ENCODE assay signal across 8 cellular contexts in the genomic region with DNA sequence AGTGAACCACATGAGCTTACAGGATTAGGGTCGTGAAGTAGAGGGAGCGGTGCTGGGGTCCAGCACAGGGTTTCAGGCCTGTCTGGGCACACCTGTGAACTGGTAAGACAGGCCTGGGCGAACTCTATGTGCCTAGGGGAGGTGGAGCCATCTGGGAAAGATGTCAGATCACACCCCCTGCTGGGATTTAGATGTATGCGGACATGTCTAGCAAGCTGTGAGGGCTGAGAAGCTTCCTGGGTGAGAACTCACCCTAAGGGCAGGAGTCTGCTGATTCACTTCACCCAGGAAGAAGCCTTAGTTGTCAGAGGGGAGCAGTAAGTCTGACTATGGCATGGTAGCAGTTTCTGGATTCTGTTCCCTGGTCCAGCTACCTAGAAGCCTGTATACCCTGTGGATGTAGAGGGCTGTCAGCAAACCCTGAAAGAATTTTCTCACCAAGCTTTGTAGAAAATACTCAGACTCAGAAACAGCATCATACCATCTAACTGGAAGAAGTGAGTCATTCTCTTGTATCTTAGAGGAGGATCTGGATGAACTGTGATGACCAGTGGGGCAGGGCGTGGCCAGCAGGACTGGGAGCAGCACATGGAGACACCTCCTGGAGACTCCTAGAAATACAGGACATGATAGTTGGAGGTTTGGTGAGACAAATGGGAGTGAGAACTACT. TPM values are rescaled to one million over a fixed set of nuclear protein-coding genes. Genes with fewer than 3 reads are reported as not detected.
DNase-seq lines count a peak whose midpoint lies in the region; ATAC-seq and TF ChIP-seq lines count a peak whose summit lies in the region.

No MANE protein-coding gene starts in this region.

- H3K4me3 Mint-ChIP-seq in natural killer cell treated with Interleukin-12 subunit alpha and Interleukin-12 subunit beta and Interleukin-15 and Interleukin-18, amount 100 ng/mL, for 72 hours: no peak overlapping the region
- no peak overlapping the region for H3K4me3 Mint-ChIP-seq in natural killer cell

- H3K9me3 Mint-ChIP-seq in natural killer cell treated with Interleukin-12 subunit alpha and Interleukin-12 subunit beta and Interleukin-15 and Interleukin-18, amount 100 ng/mL, for 72 hours: no peaks in the 10 kb centered on the region
- H3K9me3 Mint-ChIP-seq in natural killer cell: no peaks in the 10 kb centered on the region

- peaks cover 6 to 9% of the 10 kb centered on the region in 2 donors for H3K27me3 Mint-ChIP-seq in natural killer cell treated with Interleukin-12 subunit alpha and Interleukin-12 subunit beta and Interleukin-15 and Interleukin-18, amount 100 ng/mL, for 72 hours
- no peaks in the 10 kb centered on the region for H3K27me3 Mint-ChIP-seq in natural killer cell (ENCODE audit: low read depth in 2 of 2)

- no peaks in the 10 kb centered on the region for H3K36me3 Mint-ChIP-seq in natural killer cell treated with Interleukin-12 subunit alpha and Interleukin-12 subunit beta and Interleukin-15 and Interleukin-18, amount 100 ng/mL, for 72 hours
- H3K36me3 Mint-ChIP-seq in natural killer cell: no peaks in the 10 kb centered on the region

- DNase-seq in natural killer cell treated with Interleukin-12 subunit alpha and Interleukin-12 subunit beta and Interleukin-15 and Interleukin-18, amount 100 ng/mL, for 72 hours (ENCODE audit: low spot score): no peak
- DNase-seq in natural killer cell: no peak
- peak; percentile 11 for DNase-seq in NCI-H2081 treated with DMSO at 0.1 percent for 48 hours (lab: John Stamatoyannopoulos, UW)
- DNase-seq in Right ventricle myocardium superior: peak; percentile 70
- DNase-seq in sciatic nerve (ENCODE audit: low spot score): no peak

- peak overlapping the region; percentile 18; the same call in 1 of the 2 replicates for H3K4me3 ChIP-seq in WI38 (ENCODE audit: low read depth, low read length)

- intact Hi-C loops in natural killer cell (cut with micrococcal nuclease) (loop anchor here (10.0 kb wide), 1 partner anchor 829 kb away; no protein-coding TSS in a partner anchor), Right ventricle myocardium superior (cut with DNase I) (loop anchor here (10.0 kb wide), 1 partner anchor 269 kb away; no protein-coding TSS in a partner anchor), sciatic nerve (cut with DNase I) (loop anchor here (10.0 kb wide), 1 partner anchor 259 kb away; no protein-coding TSS in a partner anchor)

- peak; percentile 43 to 62 for ATAC-seq in natural killer cell treated with Interleukin-12 subunit alpha and Interleukin-12 subunit beta and Interleukin-15 and Interleukin-18, amount 100 ng/mL, for 72 hours
- ATAC-seq in natural killer cell (no peak), Right ventricle myocardium superior (ENCODE audit: poor library complexity) (peak; percentile 74), sciatic nerve (peak; percentile 84), HG02885 (IDR thresholded peaks at IDR 0.05; ENCODE audit: poor library complexity, unreplicated experiment) (no peak), GM19351 (IDR thresholded peaks at IDR 0.05; ENCODE audit: unreplicated experiment) (no peak)

- H3K4me1 Mint-ChIP-seq in natural killer cell treated with Interleukin-12 subunit alpha and Interleukin-12 subunit beta and Interleukin-15 and Interleukin-18, amount 100 ng/mL, for 72 hours (ENCODE audit: low read depth in 2 of 2): no peaks in the 10 kb centered on the region
- no peaks in the 10 kb centered on the region for H3K4me1 Mint-ChIP-seq in natural killer cell

- TF ChIP-seq CTCF in natural killer cell (IDR thresholded peaks at IDR 0.05) (no peak), WI38 (IDR thresholded peaks at IDR 0.05; ENCODE audit: low read depth, low read length) (peak; percentile 52)

- H3K27ac Mint-ChIP-seq in natural killer cell treated with Interleukin-12 subunit alpha and Interleukin-12 subunit beta and Interleukin-15 and Interleukin-18, amount 100 ng/mL, for 72 hours: no peak overlapping the region
- H3K27ac Mint-ChIP-seq in natural killer cell: no peak overlapping the region

RNA-seq across cellular contexts. Expression of gene PYGL, which starts 11.2 kb away (rescaled TPM):
- 1 to 10 TPM in 1 of 2 donors, under 1 TPM in 1; 0.62 to 2.3 TPM for total RNA-seq in natural killer cell treated with Interleukin-12 subunit alpha and Interleukin-12 subunit beta and Interleukin-15 and Interleukin-18, amount 100 ng/mL, for 72 hours
- total RNA-seq in natural killer cell (10 to 100 TPM in 1 of 3 donors, 1 to 10 TPM in 2; 2.0 to 22.3 (median 3.2) TPM), Right ventricle myocardium superior (8.3 TPM), sciatic nerve (72.1 TPM)

Comparison
In these comparisons a context has a peak if more than half of its experiments do, and no peak if none do; other contexts are left out.
1. ATAC-seq: peak in natural killer cell treated with Interleukin-12 subunit alpha and Interleukin-12 subunit beta and Interleukin-15 and Interleukin-18, amount 100 ng/mL, for 72 hours (2 of 2), Right ventricle myocardium superior (single experiment) and sciatic nerve (single experiment); none in natural killer cell (0 of 3), HG02885 (single experiment) and GM19351 (single experiment).
2. DNase-seq: peak in NCI-H2081 treated with DMSO at 0.1 percent for 48 hours (single experiment) and Right ventricle myocardium superior (single experiment); none in natural killer cell treated with Interleukin-12 subunit alpha and Interleukin-12 subunit beta and Interleukin-15 and Interleukin-18, amount 100 ng/mL, for 72 hours (single experiment), natural killer cell (single experiment) and sciatic nerve (single experiment).